Comparison of ENCODE assay signal across 2 cellular contexts in genomic region chr11:24295360-24295759, GRCh38.
TF ChIP-seq lines count a peak whose summit lies in the region.

No MANE protein-coding gene starts in this region.

TF ChIP-seq in IMR-90, 13 proteins besides CTCF, POLR2A, EP300 and RAD21 (continued from another document):
- no peak for TF ChIP-seq MXI1 (IDR thresholded peaks at IDR 0.05; ENCODE audit: borderline replicate concordance, low read depth, low read length)
- no peak for TF ChIP-seq MAFK (IDR thresholded peaks at IDR 0.05; ENCODE audit: low read depth, low read length)
- no peak for TF ChIP-seq SMC3 (IDR thresholded peaks at IDR 0.05; ENCODE audit: low read depth, low read length)
- TF ChIP-seq CHD1 (IDR thresholded peaks at IDR 0.05; ENCODE audit: low read depth, low read length), result no peak
- TF ChIP-seq RFX5 (IDR thresholded peaks at IDR 0.05; ENCODE audit: low read depth, low read length), result no peak
- no peak for TF ChIP-seq RCOR1 (IDR thresholded peaks at IDR 0.05; ENCODE audit: insufficient replicate concordance, low read length)
- TF ChIP-seq ELK1 (IDR thresholded peaks at IDR 0.05; ENCODE audit: borderline replicate concordance, low read depth, low read length), result no peak
- TF ChIP-seq, protein P1, sequence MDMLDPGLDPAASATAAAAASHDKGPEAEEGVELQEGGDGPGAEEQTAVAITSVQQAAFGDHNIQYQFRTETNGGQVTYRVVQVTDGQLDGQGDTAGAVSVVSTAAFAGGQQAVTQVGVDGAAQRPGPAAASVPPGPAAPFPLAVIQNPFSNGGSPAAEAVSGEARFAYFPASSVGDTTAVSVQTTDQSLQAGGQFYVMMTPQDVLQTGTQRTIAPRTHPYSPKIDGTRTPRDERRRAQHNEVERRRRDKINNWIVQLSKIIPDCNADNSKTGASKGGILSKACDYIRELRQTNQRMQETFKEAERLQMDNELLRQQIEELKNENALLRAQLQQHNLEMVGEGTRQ (IDR thresholded peaks at IDR 0.05; ENCODE audit: low read depth, low read length), result no peak
- no peak for TF ChIP-seq FOS (IDR thresholded peaks at IDR 0.05; ENCODE audit: low read depth, low read length)
- TF ChIP-seq MAZ (IDR thresholded peaks at IDR 0.05; ENCODE audit: borderline replicate concordance, low read depth, low read length), result no peak
- TF ChIP-seq BHLHE40 (IDR thresholded peaks at IDR 0.05; ENCODE audit: low read depth, low read length), result no peak
- no peak for TF ChIP-seq NFE2L2 (IDR thresholded peaks at IDR 0.05; ENCODE audit: low read depth, low read length)

TF ChIP-seq in HEK293T, 16 proteins besides CTCF, POLR2A, EP300 and RAD21:
- no peak for TF ChIP-seq NFRKB (IDR thresholded peaks at IDR 0.05)
- TF ChIP-seq FOXM1 (IDR thresholded peaks at IDR 0.05; ENCODE audit: borderline replicate concordance), result no peak
- no peak for TF ChIP-seq LEF1 (IDR thresholded peaks at IDR 0.05; ENCODE audit: borderline replicate concordance)
- no peak for TF ChIP-seq ARNT (IDR thresholded peaks at IDR 0.05)
- no peak for TF ChIP-seq HDGF (IDR thresholded peaks at IDR 0.05; ENCODE audit: borderline replicate concordance)
- TF ChIP-seq ELF4 (IDR thresholded peaks at IDR 0.05), result no peak
- no peak for TF ChIP-seq ZNF384 (IDR thresholded peaks at IDR 0.05)
- TF ChIP-seq SUZ12 (IDR thresholded peaks at IDR 0.05), result no peak
- no peak for TF ChIP-seq PKNOX1 (IDR thresholded peaks at IDR 0.05)
- TF ChIP-seq SP1 (IDR thresholded peaks at IDR 0.05), result no peak
- no peak for TF ChIP-seq FOXA1 (IDR thresholded peaks at IDR 0.05)
- no peak for TF ChIP-seq CTBP1 (IDR thresholded peaks at IDR 0.05; ENCODE audit: borderline replicate concordance)
- TF ChIP-seq BHLHE40 (IDR thresholded peaks at IDR 0.05; ENCODE audit: borderline replicate concordance), result no peak
- TF ChIP-seq TARDBP (IDR thresholded peaks at IDR 0.05), result no peak
TF ChIP-seq in HEK293T: peak in this region for 0.
